Comparison of ENCODE assay signal across 8 cellular contexts in the genomic region with DNA sequence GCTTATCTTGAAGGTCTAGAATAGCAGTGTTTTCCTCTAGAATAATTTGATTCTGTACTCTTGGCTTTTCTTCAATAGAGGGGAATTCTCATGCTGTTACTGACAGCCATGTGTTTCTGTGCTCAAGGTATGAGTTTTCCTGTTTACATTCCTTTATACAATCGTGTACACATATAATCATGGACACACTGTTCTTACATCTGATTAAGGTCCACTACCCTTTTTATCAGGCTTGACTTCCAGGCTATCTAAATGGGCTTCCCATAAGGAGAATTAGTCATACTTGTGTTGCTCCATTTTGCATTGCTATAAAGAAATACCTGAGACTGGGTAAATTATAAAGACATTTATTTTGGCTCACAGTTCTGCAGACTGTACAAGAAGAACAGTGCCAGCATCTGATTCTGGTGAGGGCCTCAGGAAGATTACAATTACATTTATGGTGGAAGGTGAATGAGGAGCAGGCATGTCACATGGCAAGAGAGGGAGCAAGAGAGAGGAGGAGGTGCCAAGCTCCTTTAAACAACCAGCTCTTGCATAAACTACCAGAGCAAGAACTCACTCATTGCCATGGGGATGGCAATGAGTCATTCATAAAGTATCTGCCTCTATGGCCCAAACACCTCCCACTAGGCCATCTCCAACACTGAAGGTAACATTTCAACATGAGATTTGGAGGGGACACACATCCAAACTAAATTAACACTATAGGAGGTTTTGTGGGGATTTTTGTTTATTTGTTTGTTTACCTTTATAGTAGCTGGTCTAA. TPM values are rescaled to one million over a fixed set of nuclear protein-coding genes. Genes with fewer than 3 reads are reported as not detected.
DNase-seq lines count a peak whose midpoint lies in the region; ATAC-seq and TF ChIP-seq lines count a peak whose summit lies in the region.
"Not testable (repeated sequence)": the region's sequence is repeated elsewhere in the genome, so short reads cannot be mapped to it uniquely, and the experiment has no call there.
"Had no signal": no experiment of that assay in that cellular context is flagged by ENCODE, and none has a peak within 500 bp of the region (broad histone marks: within the 10 kb centered on the region; RNA-seq: fewer than 3 reads in every experiment).

No MANE protein-coding gene starts in this region.

- not testable (repeated sequence) for H3K4me3 ChIP-seq in RWPE2 (ENCODE audit: severe bottlenecking); epithelial cell of proximal tubule (ENCODE audit: low read depth, low read length)

- not testable (repeated sequence) for TF ChIP-seq CTCF in RWPE2 (IDR thresholded peaks at IDR 0.05; ENCODE audit: poor library complexity, severe bottlenecking); epithelial cell of proximal tubule (conservative IDR thresholded peaks at IDR 0.05; ENCODE audit: low read depth, low read length); omental fat pad (IDR thresholded peaks at IDR 0.05)

- DNase-seq in Daoy (ENCODE audit: low read depth) = peak; percentile 55
- peak; percentile 89 for DNase-seq in HT1080 (ENCODE audit: low read depth)
- peak; percentile 69 for DNase-seq in NCI-H226
- not testable (repeated sequence) for DNase-seq in RWPE2 (ENCODE audit: low spot score); omental fat pad (ENCODE audit: low spot score)
- DNase-seq in epithelial cell of proximal tubule (ENCODE audit: low read depth) = peak; percentile 32
- DNase-seq in islet precursor cell = peak; percentile 64

- peak; percentile 93 for ATAC-seq in RWPE2 (ENCODE audit: low read depth)
- ATAC-seq in omental fat pad (ENCODE audit: low FRiP score) = peak; percentile 88

- not testable (repeated sequence) for H3K9me3 ChIP-seq in RWPE2 (ENCODE audit: severe bottlenecking)

- H3K4me1 ChIP-seq in RWPE2 (ENCODE audit: insufficient read depth, poor library complexity, severe bottlenecking) = peaks cover 16% of the 10 kb centered on the region

- peak overlapping the region; percentile 61 for H3K27ac ChIP-seq in RWPE2 (ENCODE audit: poor library complexity, severe bottlenecking)

- not testable (repeated sequence) for H3K27me3 ChIP-seq in RWPE2 (ENCODE audit: insufficient read depth, poor library complexity, severe bottlenecking)

- H3K36me3 ChIP-seq in RWPE2 (ENCODE audit: low read depth) = not testable (repeated sequence)

RNA-seq across cellular contexts. Expression of gene XKR3, which starts 26.2 kb away (rescaled TPM):
- 0.69 TPM in 1 of 2 replicates, not detected in the other for total RNA-seq in Daoy (2014; rRNA removed; shearing (Covaris generic))
- total RNA-seq in HT1080 (2014; rRNA removed; shearing (Covaris generic)) = 0.42 and 0.97 TPM in 2 replicates
- polyA plus RNA-seq in HT1080 (2015; cell fraction: cytosol; rRNA removed) = not detected in 2 replicates
- 0.20 and 0.29 TPM in 2 replicates for polyA plus RNA-seq in HT1080 (2015; cell fraction: nucleus; rRNA removed)
- total RNA-seq in epithelial cell of proximal tubule (not detected in 2 replicates), omental fat pad (not detected)
- total RNA-seq: CD4-positive, CD25-positive, alpha-beta regulatory T cell had no signal
- polyA plus RNA-seq: CD4-positive, CD25-positive, alpha-beta regulatory T cell had no signal
